ENCODE assay signal across 21 cellular contexts in genomic region chr6:24324617-24325016, GRCh38. TPM values are rescaled to one million over a fixed set of nuclear protein-coding genes. Genes with fewer than 3 reads are reported as not detected.
"Had no signal": no experiment of that assay in that cellular context is flagged by ENCODE, and none has a peak within 500 bp of the region (broad histone marks: within the 10 kb centered on the region; RNA-seq: fewer than 3 reads in every experiment).

No MANE protein-coding gene starts in this region.

- DNase-seq: cortex of kidney; dorsolateral prefrontal cortex; effector memory CD4-positive, alpha-beta T cell; left colon; natural killer cell; nucleus accumbens; ovary; spleen; stimulated activated CD4-positive, alpha-beta T cell treated with anti-CD3 and anti-CD28 coated beads, Interleukin-15, amount 100 ng/mL, for 24 hours; stimulated activated CD4-positive, alpha-beta T cell treated with anti-CD3 and anti-CD28 coated beads, Interleukin-1b, Interleukin-23, amount 100 ng/mL, for 48 hours; stimulated activated CD4-positive, alpha-beta T cell treated with anti-CD3 and anti-CD28 coated beads, Interleukin-4, amount 100 ng/mL, for 24 hours had no signal

- H3K9me3 Mint-ChIP-seq: central memory CD8-positive, alpha-beta T cell; natural killer cell; neural progenitor cell; stimulated activated memory B cell treated with anti-CD40 and anti-IgM and Interleukin-4, amounts not matched to agents 10 μg/mL and 1 μg/mL and 100 μg/mL, for 72 hours; stimulated activated naive CD8-positive, alpha-beta T cell treated with anti-CD3 and anti-CD28 coated beads, Interleukin-15, Interleukin-2, amounts not matched to agents 100 ng/mL and 50 ng/mL, for 24 hours had no signal

- H3K27ac Mint-ChIP-seq: natural killer cell; neural progenitor cell; stimulated activated memory B cell treated with anti-CD40 and anti-IgM and Interleukin-4, amounts not matched to agents 10 μg/mL and 1 μg/mL and 100 μg/mL, for 72 hours; stimulated activated naive CD8-positive, alpha-beta T cell treated with anti-CD3 and anti-CD28 coated beads, Interleukin-15, Interleukin-2, amounts not matched to agents 100 ng/mL and 50 ng/mL, for 24 hours had no signal

- H3K9ac ChIP-seq: neural progenitor cell had no signal

- H3K4me1 Mint-ChIP-seq: central memory CD8-positive, alpha-beta T cell; natural killer cell; stimulated activated memory B cell treated with anti-CD40 and anti-IgM and Interleukin-4, amounts not matched to agents 10 μg/mL and 1 μg/mL and 100 μg/mL, for 72 hours had no signal

- H2AFZ ChIP-seq: neural progenitor cell had no signal

- H3K9me3 ChIP-seq: esophagus muscularis mucosa, ovary, prostate gland, spleen, tibial nerve had no signal

- H3K27ac ChIP-seq: dorsolateral prefrontal cortex, esophagus muscularis mucosa, neural progenitor cell, ovary, prostate gland, spleen, tibial nerve had no signal

- H3K27me3 ChIP-seq: esophagus muscularis mucosa, neural progenitor cell, ovary, tibial nerve had no signal

- H3K36me3 ChIP-seq: esophagus muscularis mucosa, neural progenitor cell, ovary, prostate gland, spleen, tibial nerve had no signal

- ATAC-seq: left colon; natural killer cell; sciatic nerve; stimulated activated memory B cell treated with anti-CD40 and anti-IgM and Interleukin-4, amounts not matched to agents 10 μg/mL and 1 μg/mL and 100 μg/mL, for 72 hours had no signal

- H3K4me3 ChIP-seq: dorsolateral prefrontal cortex, esophagus muscularis mucosa, ovary, prostate gland, spleen, tibial nerve had no signal

- H3K36me3 Mint-ChIP-seq: natural killer cell; neural progenitor cell; stimulated activated memory B cell treated with anti-CD40 and anti-IgM and Interleukin-4, amounts not matched to agents 10 μg/mL and 1 μg/mL and 100 μg/mL, for 72 hours had no signal

- H3K4me1 ChIP-seq: esophagus muscularis mucosa, prostate gland, spleen, tibial nerve had no signal

- H3K4me3 Mint-ChIP-seq: central memory CD8-positive, alpha-beta T cell; natural killer cell; neural progenitor cell; stimulated activated memory B cell treated with anti-CD40 and anti-IgM and Interleukin-4, amounts not matched to agents 10 μg/mL and 1 μg/mL and 100 μg/mL, for 72 hours; stimulated activated naive CD8-positive, alpha-beta T cell treated with anti-CD3 and anti-CD28 coated beads, Interleukin-15, Interleukin-2, amounts not matched to agents 100 ng/mL and 50 ng/mL, for 24 hours had no signal

RNA-seq across cellular contexts. Expression of gene DCDC2, which starts 33.2 kb away (rescaled TPM):
- total RNA-seq: esophagus muscularis mucosa, lung microvascular endothelial cell, natural killer cell, sciatic nerve, skeletal muscle tissue, spleen, tibial nerve had no signal
